In the genomic region with DNA sequence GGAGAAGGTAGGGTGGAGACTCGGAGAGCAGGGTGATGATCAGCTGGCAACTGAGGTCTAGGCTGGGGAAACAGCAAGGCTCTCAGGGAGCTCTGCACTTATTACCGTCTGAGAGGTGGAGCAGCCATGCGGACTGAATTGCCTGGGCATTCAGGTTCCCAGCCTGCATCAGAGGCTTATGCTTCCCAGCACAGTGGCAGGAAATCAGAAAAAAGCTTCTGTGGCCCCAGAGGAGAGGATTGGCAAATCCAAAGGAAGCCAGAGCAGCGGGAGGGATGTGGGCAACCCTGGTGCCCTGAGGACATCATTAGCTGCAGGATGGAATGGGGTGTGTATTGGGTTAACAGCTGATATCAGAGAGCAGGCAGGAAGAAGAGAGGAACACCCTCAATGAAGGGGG, we compare ENCODE assay signal across 19 cellular contexts.
DNase-seq lines count a peak whose midpoint lies in the region; ATAC-seq and TF ChIP-seq lines count a peak whose summit lies in the region.
"Had no signal": no experiment of that assay in that cellular context is flagged by ENCODE, and none has a peak within 500 bp of the region (broad histone marks: within the 10 kb centered on the region; RNA-seq: fewer than 3 reads in every experiment).

No MANE protein-coding gene starts in this region.

- H3K4me3 Mint-ChIP-seq in neural crest cell: no peak overlapping the region
- H3K4me3 Mint-ChIP-seq: CD4-positive, alpha-beta memory T cell; GM23338; HFFc6 had no signal

- TF ChIP-seq CTCF in neural crest cell (conservative IDR thresholded peaks at IDR 0.05) (no peak), MM.1S (IDR thresholded peaks at IDR 0.05; ENCODE audit: low read length) (no peak)

- no peaks in the 10 kb centered on the region for H3K9me2 ChIP-seq in MM.1S (replicated peaks; ENCODE audit: insufficient read depth, low read length)

- no peaks in the 10 kb centered on the region for H3K27me3 Mint-ChIP-seq in neural crest cell (ENCODE audit: low read depth)

- H3K4me1 ChIP-seq in MM.1S (ENCODE audit: low read length): no peaks in the 10 kb centered on the region
- H3K4me1 ChIP-seq: A549, HAP-1 had no signal

- H3K4me3 ChIP-seq in MM.1S (ENCODE audit: low read length): no peak overlapping the region
- H3K4me3 ChIP-seq: A549, GM23338, HAP-1 had no signal

- no peaks in the 10 kb centered on the region for H3K36me3 ChIP-seq in MM.1S (replicated peaks; ENCODE audit: insufficient read depth, low read length)
- H3K36me3 ChIP-seq: HAP-1 had no signal

- no peak overlapping the region for H3K27ac ChIP-seq in MM.1S (ENCODE audit: low read length)
- H3K27ac ChIP-seq: A549 had no signal

- peaks cover 21% of the 10 kb centered on the region for H3K4me1 Mint-ChIP-seq in neural crest cell
- H3K4me1 Mint-ChIP-seq: CD4-positive, alpha-beta memory T cell had no signal

- H3K27ac Mint-ChIP-seq in neural crest cell (ENCODE audit: unreplicated experiment): peak overlapping the region; percentile 31
- no peak overlapping the region for H3K27ac Mint-ChIP-seq in activated naive CD4-positive, alpha-beta T cell treated with anti-CD3 and anti-CD28 coated beads, Interleukin-2, amount 50 U/mL, for 72 hours
- H3K27ac Mint-ChIP-seq: CD4-positive, alpha-beta memory T cell; GM23338; HFFc6 had no signal

- no peak overlapping the region for H2AFZ ChIP-seq in MM.1S (ENCODE audit: low read length)
- H2AFZ ChIP-seq: GM23338 had no signal

- DNase-seq in Daoy (ENCODE audit: low read depth) (peak; percentile 61), astrocyte of the hippocampus (ENCODE audit: low read depth, low spot score) (peak; percentile 22), neural crest cell (ENCODE audit: low read depth, low spot score) (no peak), retina (peak; percentile 52), MM.1S (no peak)
- DNase-seq in activated naive CD4-positive, alpha-beta T cell treated with anti-CD3 and anti-CD28 coated beads, Interleukin-2, amount 50 U/mL, for 72 hours (ENCODE audit: low spot score in 2 of 2): no peak
- no peak for DNase-seq in activated CD4-positive, CD25-positive, alpha-beta regulatory T cell (lab: John Stamatoyannopoulos, UW)
- DNase-seq in activated CD4-positive, alpha-beta T cell treated with anti-CD3 and anti-CD28 coated beads for 4 hours: no peak
- DNase-seq: 8988T; C1 segment of cervical spinal cord; Calu3; CD4-positive, alpha-beta memory T cell; COR-L47; DMS53; DMS79 treated with DMSO at 0.1 percent for 48 hours; HFFc6 had no signal

- H3K9ac ChIP-seq in MM.1S (ENCODE audit: low read length): no peak overlapping the region

- H3K9me3 Mint-ChIP-seq in neural crest cell: peaks cover 4% of the 10 kb centered on the region
- H3K9me3 Mint-ChIP-seq in activated naive CD4-positive, alpha-beta T cell treated with anti-CD3 and anti-CD28 coated beads, Interleukin-2, amount 50 U/mL, for 72 hours: peaks cover 13 to 15% of the 10 kb centered on the region in 2 donors

- no peaks in the 10 kb centered on the region for H4K20me1 ChIP-seq in MM.1S (ENCODE audit: insufficient read depth, low read length)

- no peak overlapping the region for H3K4me2 ChIP-seq in MM.1S (ENCODE audit: low read depth, low read length)
- H3K4me2 ChIP-seq: A549, GM23338 had no signal

- H3K79me2 ChIP-seq in MM.1S (ENCODE audit: low read length): no peaks in the 10 kb centered on the region

- peaks cover 2% of the 10 kb centered on the region for H3K36me3 Mint-ChIP-seq in neural crest cell (ENCODE audit: low read depth)
- peaks cover 0 to 6% of the 10 kb centered on the region in 2 donors for H3K36me3 Mint-ChIP-seq in activated naive CD4-positive, alpha-beta T cell treated with anti-CD3 and anti-CD28 coated beads, Interleukin-2, amount 50 U/mL, for 72 hours
- H3K36me3 Mint-ChIP-seq: CD4-positive, alpha-beta memory T cell had no signal

- no peaks in the 10 kb centered on the region for H3K27me3 ChIP-seq in MM.1S (replicated peaks; ENCODE audit: insufficient read depth, low read length)

- H3K9me3 ChIP-seq in MM.1S (replicated peaks; ENCODE audit: insufficient read depth, low read length): no peaks in the 10 kb centered on the region
- H3K9me3 ChIP-seq: A549, HAP-1 had no signal

- no peak for ATAC-seq in activated naive CD4-positive, alpha-beta T cell treated with anti-CD3 and anti-CD28 coated beads, Interleukin-2, amount 50 U/mL, for 72 hours
- ATAC-seq: A549, GM23338 had no signal

- no peaks in the 10 kb centered on the region for H3F3A ChIP-seq in MM.1S (ENCODE audit: insufficient read depth, low read length)

Comparison
In these comparisons a context has a peak if more than half of its experiments do, and no peak if none do; other contexts are left out.
1. DNase-seq: peak in Daoy (single experiment), astrocyte of the hippocampus (single experiment) and retina (single experiment); none in neural crest cell (single experiment), activated naive CD4-positive, alpha-beta T cell treated with anti-CD3 and anti-CD28 coated beads, Interleukin-2, amount 50 U/mL, for 72 hours (0 of 2), MM.1S (single experiment), activated CD4-positive, CD25-positive, alpha-beta regulatory T cell (0 of 4) and activated CD4-positive, alpha-beta T cell treated with anti-CD3 and anti-CD28 coated beads for 4 hours (0 of 2).